9 cellular contexts compared by ENCODE assay signal in genomic region chr1:923131-923990, GRCh38. TPM values are rescaled to one million over a fixed set of nuclear protein-coding genes. Genes with fewer than 3 reads are reported as not detected.
DNase-seq lines count a peak whose midpoint lies in the region; ATAC-seq, FAIRE-seq and TF ChIP-seq lines count a peak whose summit lies in the region.
"Had no signal": no experiment of that assay in that cellular context is flagged by ENCODE, and none has a peak within 500 bp of the region (broad histone marks: within the 10 kb centered on the region; RNA-seq: fewer than 3 reads in every experiment).

A gene with protein sequence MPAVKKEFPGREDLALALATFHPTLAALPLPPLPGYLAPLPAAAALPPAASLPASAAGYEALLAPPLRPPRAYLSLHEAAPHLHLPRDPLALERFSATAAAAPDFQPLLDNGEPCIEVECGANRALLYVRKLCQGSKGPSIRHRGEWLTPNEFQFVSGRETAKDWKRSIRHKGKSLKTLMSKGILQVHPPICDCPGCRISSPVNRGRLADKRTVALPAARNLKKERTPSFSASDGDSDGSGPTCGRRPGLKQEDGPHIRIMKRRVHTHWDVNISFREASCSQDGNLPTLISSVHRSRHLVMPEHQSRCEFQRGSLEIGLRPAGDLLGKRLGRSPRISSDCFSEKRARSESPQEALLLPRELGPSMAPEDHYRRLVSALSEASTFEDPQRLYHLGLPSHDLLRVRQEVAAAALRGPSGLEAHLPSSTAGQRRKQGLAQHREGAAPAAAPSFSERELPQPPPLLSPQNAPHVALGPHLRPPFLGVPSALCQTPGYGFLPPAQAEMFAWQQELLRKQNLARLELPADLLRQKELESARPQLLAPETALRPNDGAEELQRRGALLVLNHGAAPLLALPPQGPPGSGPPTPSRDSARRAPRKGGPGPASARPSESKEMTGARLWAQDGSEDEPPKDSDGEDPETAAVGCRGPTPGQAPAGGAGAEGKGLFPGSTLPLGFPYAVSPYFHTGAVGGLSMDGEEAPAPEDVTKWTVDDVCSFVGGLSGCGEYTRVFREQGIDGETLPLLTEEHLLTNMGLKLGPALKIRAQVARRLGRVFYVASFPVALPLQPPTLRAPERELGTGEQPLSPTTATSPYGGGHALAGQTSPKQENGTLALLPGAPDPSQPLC (plus strand): TSS chr1:923923. CDS start chr1:924432, 509 bp downstream.

- H3F3A ChIP-seq in neural progenitor cell (ENCODE audit: low read depth), result peaks cover 9% of the 10 kb centered on the region

- peaks cover 60% of the 10 kb centered on the region for H4K20me1 ChIP-seq in neural progenitor cell (ENCODE audit: low read depth)

- peak within 1 kb of the TSS; percentile 76 for H3K4me2 ChIP-seq in neural progenitor cell

- no peaks in the 10 kb centered on the region for H3K36me3 Mint-ChIP-seq in neural progenitor cell

- H3K9me3 ChIP-seq in neural progenitor cell (ENCODE audit: low read depth), result no peaks in the 10 kb centered on the region

- H3K4me3 ChIP-seq in AG04449 (ENCODE audit: low read depth, low read length) (peak within 1 kb of the TSS; percentile 59), neural progenitor cell (peak within 1 kb of the TSS; percentile 45)

- DNase-seq in AG04449 (ENCODE audit: low read depth, low spot score), result peak; percentile 17
- peak; percentile 58 for DNase-seq in HEK293T (ENCODE audit: extremely low spot score)
- DNase-seq in OCI-M1 (lab: John Stamatoyannopoulos, UW), result peak; percentile 92
- DNase-seq in activated gamma-delta T cell (lab: John Stamatoyannopoulos, UW), result peak; percentile 58
- DNase-seq in frontal cortex (ENCODE audit: low spot score in 2 of 2), result peak; percentile 85 to 89
- peak; percentile 92 for DNase-seq in neural progenitor cell (ENCODE audit: low spot score)
- peak; percentile 73 for DNase-seq in superior temporal gyrus (ENCODE audit: extremely low spot score)

- no peaks in the 10 kb centered on the region for H3K79me2 ChIP-seq in neural progenitor cell (ENCODE audit: low read depth)

- H3K27ac Mint-ChIP-seq in neural progenitor cell, result peak within 1 kb of the TSS; percentile 37

- H3K36me3 ChIP-seq in neural progenitor cell, result no peaks in the 10 kb centered on the region

- peak within 1 kb of the TSS; percentile 88 for H3K4me3 Mint-ChIP-seq in neural progenitor cell

- CTCF ChIA-PET in AG04449 (lab: Yijun Ruan, JAX) (interaction anchor here (1.4 to 2.2 kb wide), 3 partner anchors 9 to 53 kb away, joined by 3 to 11 read pairs (median 4); no protein-coding TSS in a partner anchor), HEK293T (lab: Yijun Ruan, JAX) (interaction anchor here (1.0 kb wide), 2 partner anchors 15 to 17 kb away, joined by 3 to 5 read pairs; no protein-coding TSS in a partner anchor)

- FAIRE-seq in frontal cortex (lab: Jason Lieb, UNC), result no peak
- FAIRE-seq: GM18507 had no signal

- no peaks in the 10 kb centered on the region for H3K9me3 Mint-ChIP-seq in neural progenitor cell

- H3K9ac ChIP-seq in neural progenitor cell, result no peak within 1 kb of the TSS

- ATAC-seq in GM18519 (IDR thresholded peaks at IDR 0.05; ENCODE audit: low FRiP score, unreplicated experiment), result no peak

- H3K27ac ChIP-seq in neural progenitor cell, result no peak within 1 kb of the TSS

- POLR2A ChIA-PET in AG04449 (lab: Yijun Ruan, JAX), result no interaction called here
- POLR2A ChIA-PET in HEK293T (lab: Yijun Ruan, JAX), result interaction anchor here (0.6 to 3.0 kb wide), 4 partner anchors 10 to 43 kb away, joined by 3 to 28 read pairs (median 4); partner anchors contain the start of gene PLEKHN1

- peaks cover 19% of the 10 kb centered on the region for H3K4me1 ChIP-seq in neural progenitor cell

- peaks cover 56% of the 10 kb centered on the region for H3K27me3 Mint-ChIP-seq in neural progenitor cell (ENCODE audit: insufficient read depth, low read depth)

- peaks cover 36% of the 10 kb centered on the region for H3K4me1 Mint-ChIP-seq in neural progenitor cell

- H2AFZ ChIP-seq in neural progenitor cell (replicated peaks), result peak within 1 kb of the TSS; percentile 55

- H3K27me3 ChIP-seq in neural progenitor cell, result peaks cover 100% of the 10 kb centered on the region

- TF ChIP-seq CTCF in AG04449 (IDR thresholded peaks at IDR 0.05; ENCODE audit: insufficient read depth, low read length, missing control alignments) (no peak), neural progenitor cell (IDR thresholded peaks at IDR 0.05) (no peak)

TF ChIP-seq in HEK293T, 16 proteins besides CTCF, POLR2A, EP300 and RAD21:
- TF ChIP-seq SUZ12 (IDR thresholded peaks at IDR 0.05) (no peak), LEF1 (IDR thresholded peaks at IDR 0.05; ENCODE audit: borderline replicate concordance) (no peak; the same call in 1 of the 2 replicates), BHLHE40 (IDR thresholded peaks at IDR 0.05; ENCODE audit: borderline replicate concordance) (no peak), TARDBP (IDR thresholded peaks at IDR 0.05) (no peak), NFRKB (IDR thresholded peaks at IDR 0.05) (no peak), ARNT (IDR thresholded peaks at IDR 0.05) (peak; percentile 39; the same call in 1 of the 2 replicates), ELF4 (IDR thresholded peaks at IDR 0.05) (no peak), FOXM1 (IDR thresholded peaks at IDR 0.05; ENCODE audit: borderline replicate concordance) (peak; percentile 92), HDGF (IDR thresholded peaks at IDR 0.05; ENCODE audit: borderline replicate concordance) (no peak), L3MBTL2 (conservative IDR thresholded peaks at IDR 0.05) (no peak), PKNOX1 (IDR thresholded peaks at IDR 0.05) (no peak), ZNF384 (IDR thresholded peaks at IDR 0.05) (no peak), SP1 (IDR thresholded peaks at IDR 0.05) (no peak), CTBP1 (IDR thresholded peaks at IDR 0.05; ENCODE audit: borderline replicate concordance) (no peak), FOXK2 (IDR thresholded peaks at IDR 0.05) (no peak), FOXA1 (IDR thresholded peaks at IDR 0.05) (no peak)
TF ChIP-seq in HEK293T: peak in this region for 2.

RNA-seq across cellular contexts. Expression of the gene that starts here (rescaled TPM):
- total RNA-seq in frontal cortex, result 0.41 TPM
- 0.15 TPM in 1 of 2 replicates, not detected in the other for total RNA-seq in neural progenitor cell (ENCODE audit: low replicate concordance)

Comparison
In these comparisons a context has a peak if more than half of its experiments do, and no peak if none do; other contexts are left out.
1. Peak in DNase-seq in frontal cortex; RNA of the gene not detected or under 1 TPM.
2. Peak in DNase-seq, H3K4me3 ChIP-seq and H3K4me2 ChIP-seq in neural progenitor cell; RNA of the gene not detected or under 1 TPM.
3. DNase-seq: peak in every context shown above with its lines; median percentile 92 in OCI-M1; 92 in neural progenitor cell; 87 in frontal cortex; 73 in superior temporal gyrus; 58 in HEK293T; 58 in activated gamma-delta T cell; 17 in AG04449.